ENCODE assay signal across 31 cellular contexts in the genomic region with DNA sequence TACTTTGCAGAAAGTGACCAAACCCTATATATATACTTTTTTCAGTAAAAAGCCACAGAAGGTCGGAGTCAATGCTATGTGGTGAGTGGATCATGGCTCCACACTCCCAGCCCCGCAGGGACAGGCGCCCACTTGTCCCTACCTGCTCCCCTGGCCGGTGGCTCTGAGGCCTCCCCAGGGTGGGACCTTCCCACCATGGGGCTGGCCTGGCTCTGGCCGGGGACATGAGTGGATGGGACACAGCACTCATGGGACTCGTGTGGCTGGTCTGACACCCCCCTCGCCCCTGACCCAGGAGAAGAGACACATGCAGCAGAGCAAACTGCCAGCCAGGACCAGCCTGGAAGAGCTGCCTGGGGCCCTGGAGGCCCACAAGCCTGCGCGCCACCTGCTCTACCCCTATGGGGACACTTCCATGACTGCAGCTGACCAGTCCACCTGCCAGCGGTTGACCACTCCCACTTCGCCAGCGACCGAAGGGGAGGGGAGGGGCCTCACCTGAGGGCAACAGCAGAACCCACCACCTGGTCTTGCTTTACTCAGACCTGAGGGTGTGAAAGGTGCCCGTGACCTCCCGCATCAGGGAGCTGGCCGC. TPM values are rescaled to one million over a fixed set of nuclear protein-coding genes. Genes with fewer than 3 reads are reported as not detected.
DNase-seq lines count a peak whose midpoint lies in the region; ATAC-seq and TF ChIP-seq lines count a peak whose summit lies in the region.
"Had no signal": no experiment of that assay in that cellular context is flagged by ENCODE, and none has a peak within 500 bp of the region (broad histone marks: within the 10 kb centered on the region; RNA-seq: fewer than 3 reads in every experiment).

No MANE protein-coding gene starts in this region.

- no peaks in the 10 kb centered on the region for H3K9me3 ChIP-seq in colonic mucosa
- H3K9me3 ChIP-seq in BE2C = no peaks in the 10 kb centered on the region
- H3K9me3 ChIP-seq in HAP-1 = no peaks in the 10 kb centered on the region
- H3K9me3 ChIP-seq: breast epithelium, gastrocnemius medialis, lower lobe of right lung, thoracic aorta, vagina had no signal

- H3K4me3 Mint-ChIP-seq in natural killer cell treated with Interleukin-12 subunit alpha and Interleukin-12 subunit beta and Interleukin-15 and Interleukin-18, amount 100 ng/mL, for 72 hours = no peak overlapping the region
- no peak overlapping the region for H3K4me3 Mint-ChIP-seq in natural killer cell
- peak overlapping the region; percentile 49 for H3K4me3 Mint-ChIP-seq in nephron progenitor cell
- H3K4me3 Mint-ChIP-seq: activated naive CD4-positive, alpha-beta T cell treated with anti-CD3 and anti-CD28 coated beads, Interleukin-2, amount 10 ng/mL, durations not matched to agents 7 days and 5 days; HFFc6 had no signal

- H3K4me3 ChIP-seq in colonic mucosa (no peak overlapping the region), BE2C (ENCODE audit: low read depth, low read length) (no peak overlapping the region), HAP-1 (no peak overlapping the region)
- H3K4me3 ChIP-seq: breast epithelium, gastrocnemius medialis, lower lobe of right lung, thoracic aorta, vagina had no signal

- H3K27ac Mint-ChIP-seq in natural killer cell treated with Interleukin-12 subunit alpha and Interleukin-12 subunit beta and Interleukin-15 and Interleukin-18, amount 100 ng/mL, for 72 hours = no peak overlapping the region
- H3K27ac Mint-ChIP-seq in natural killer cell = no peak overlapping the region
- H3K27ac Mint-ChIP-seq in nephron progenitor cell = no peak overlapping the region
- H3K27ac Mint-ChIP-seq: activated CD8-positive, alpha-beta T cell treated with anti-CD3 and anti-CD28 coated beads for 36 hours; activated naive CD4-positive, alpha-beta T cell treated with anti-CD3 and anti-CD28 coated beads, Interleukin-2, amount 10 ng/mL, durations not matched to agents 7 days and 5 days; activated T-cell treated with anti-CD3 and anti-CD28 coated beads, Interleukin-2, amount 50 U/mL, for 72 hours; CD4-positive, CD25-positive, alpha-beta regulatory T cell; HFFc6; stimulated activated naive B cell treated with anti-CD40 and anti-IgM and Interleukin-4, amounts not matched to agents 10 μg/mL and 1 μg/mL and 100 μg/mL, for 72 hours had no signal

- no peaks in the 10 kb centered on the region for H3K9me3 Mint-ChIP-seq in natural killer cell treated with Interleukin-12 subunit alpha and Interleukin-12 subunit beta and Interleukin-15 and Interleukin-18, amount 100 ng/mL, for 72 hours
- H3K9me3 Mint-ChIP-seq in natural killer cell (peaks cover 0 to 2% of the 10 kb centered on the region in 2 donors), nephron progenitor cell (peaks cover 15% of the 10 kb centered on the region)

- ATAC-seq in natural killer cell treated with Interleukin-12 subunit alpha and Interleukin-12 subunit beta and Interleukin-15 and Interleukin-18, amount 100 ng/mL, for 72 hours = no peak
- ATAC-seq in natural killer cell (no peak), GM18870 (IDR thresholded peaks at IDR 0.05; ENCODE audit: unreplicated experiment) (no peak), HG03280 (IDR thresholded peaks at IDR 0.05; ENCODE audit: unreplicated experiment) (no peak)
- ATAC-seq: activated CD8-positive, alpha-beta T cell treated with anti-CD3 and anti-CD28 coated beads for 36 hours; activated T-cell treated with anti-CD3 and anti-CD28 coated beads, Interleukin-2, amount 50 U/mL, for 72 hours; gastrocnemius medialis; lower lobe of right lung; stimulated activated naive B cell treated with anti-CD40 and anti-IgM and Interleukin-4, amounts not matched to agents 10 μg/mL and 1 μg/mL and 100 μg/mL, for 72 hours had no signal

- intact Hi-C loops in natural killer cell (cut with micrococcal nuclease) = loop anchor here (5.0 kb wide), 1 partner anchor 40 kb away; no protein-coding TSS in a partner anchor
- intact Hi-C loops in colonic mucosa (cut with DNase I) = loop anchor here (5.0 kb wide), 1 partner anchor 50 kb away; no protein-coding TSS in a partner anchor

- H3K4me1 ChIP-seq in colonic mucosa (no peaks in the 10 kb centered on the region), BE2C (no peaks in the 10 kb centered on the region), HAP-1 (no peaks in the 10 kb centered on the region)
- H3K4me1 ChIP-seq: breast epithelium, lower lobe of right lung had no signal

- H3K4me1 Mint-ChIP-seq in natural killer cell treated with Interleukin-12 subunit alpha and Interleukin-12 subunit beta and Interleukin-15 and Interleukin-18, amount 100 ng/mL, for 72 hours (ENCODE audit: low read depth in 2 of 2) = peaks cover 0 to 3% of the 10 kb centered on the region in 2 donors
- H3K4me1 Mint-ChIP-seq in natural killer cell = no peaks in the 10 kb centered on the region
- H3K4me1 Mint-ChIP-seq in nephron progenitor cell = peaks cover 27% of the 10 kb centered on the region

- in situ Hi-C loops in HAP-1 (cut with MboI; ENCODE audit: low sequenced_read_pairs) = no loop called here

- H3K27me3 Mint-ChIP-seq in natural killer cell treated with Interleukin-12 subunit alpha and Interleukin-12 subunit beta and Interleukin-15 and Interleukin-18, amount 100 ng/mL, for 72 hours = peaks cover 0 to under 1% of the 10 kb centered on the region in 2 donors
- H3K27me3 Mint-ChIP-seq in natural killer cell (ENCODE audit: low read depth in 2 of 2) = no peaks in the 10 kb centered on the region
- H3K27me3 Mint-ChIP-seq in nephron progenitor cell (ENCODE audit: low read depth, poor library complexity) = no peaks in the 10 kb centered on the region
- H3K27me3 Mint-ChIP-seq: activated CD8-positive, alpha-beta T cell treated with anti-CD3 and anti-CD28 coated beads for 36 hours; stimulated activated naive B cell treated with anti-CD40 and anti-IgM and Interleukin-4, amounts not matched to agents 10 μg/mL and 1 μg/mL and 100 μg/mL, for 72 hours had no signal

- no peak overlapping the region for H3K27ac ChIP-seq in colonic mucosa
- H3K27ac ChIP-seq: breast epithelium, gastrocnemius medialis, lower lobe of right lung, thoracic aorta had no signal

- H3K36me3 ChIP-seq in colonic mucosa (no peaks in the 10 kb centered on the region), BE2C (no peaks in the 10 kb centered on the region), HAP-1 (replicated peaks) (no peaks in the 10 kb centered on the region)
- H3K36me3 ChIP-seq: breast epithelium, gastrocnemius medialis, lower lobe of right lung, thoracic aorta, vagina had no signal

- no peak overlapping the region for H3K9ac ChIP-seq in colonic mucosa (ENCODE audit: low read depth in 2 of 2, low read length in 2 of 2)

- H3K27me3 ChIP-seq in colonic mucosa (no peaks in the 10 kb centered on the region), BE2C (no peaks in the 10 kb centered on the region), HAP-1 (ENCODE audit: low read depth) (no peaks in the 10 kb centered on the region)
- H3K27me3 ChIP-seq: breast epithelium, gastrocnemius medialis, vagina had no signal

- no peaks in the 10 kb centered on the region for H3K36me3 Mint-ChIP-seq in natural killer cell treated with Interleukin-12 subunit alpha and Interleukin-12 subunit beta and Interleukin-15 and Interleukin-18, amount 100 ng/mL, for 72 hours
- no peaks in the 10 kb centered on the region for H3K36me3 Mint-ChIP-seq in natural killer cell
- H3K36me3 Mint-ChIP-seq in nephron progenitor cell (ENCODE audit: low read depth) = peaks cover 31% of the 10 kb centered on the region
- H3K36me3 Mint-ChIP-seq: activated naive CD4-positive, alpha-beta T cell treated with anti-CD3 and anti-CD28 coated beads, Interleukin-2, amount 10 ng/mL, durations not matched to agents 7 days and 5 days; CD4-positive, CD25-positive, alpha-beta regulatory T cell had no signal

- no peak for TF ChIP-seq CTCF in natural killer cell (IDR thresholded peaks at IDR 0.05)
- TF ChIP-seq CTCF in colonic mucosa (IDR thresholded peaks at IDR 0.05) = no peak
- no peak for TF ChIP-seq CTCF in nephron progenitor cell (IDR thresholded peaks at IDR 0.05)
- no peak for TF ChIP-seq CTCF in BE2C (IDR thresholded peaks at IDR 0.05; ENCODE audit: low read depth, low read length)

- peak; percentile 61 for DNase-seq in natural killer cell treated with Interleukin-12 subunit alpha and Interleukin-12 subunit beta and Interleukin-15 and Interleukin-18, amount 100 ng/mL, for 72 hours (ENCODE audit: low spot score)
- DNase-seq in natural killer cell (no peak), colonic mucosa (peak; percentile 17), nephron progenitor cell (no peak), BE2C (no peak), HAP-1 (ENCODE audit: low spot score in 2 of 2) (no peak)
- DNase-seq: activated CD8-positive, alpha-beta T cell treated with anti-CD3 and anti-CD28 coated beads for 36 hours; activated naive CD4-positive, alpha-beta T cell treated with anti-CD3 and anti-CD28 coated beads, Interleukin-2, amount 10 ng/mL, durations not matched to agents 7 days and 5 days; activated T-cell treated with anti-CD3 and anti-CD28 coated beads, Interleukin-2, amount 50 U/mL, for 72 hours; amniotic stem cell; CD4-positive, CD25-positive, alpha-beta regulatory T cell; DMS 273 treated with DMSO at 0.1 percent for 48 hours; gastrocnemius medialis; HFFc6; hippocampal formation; KBM-7; lower lobe of right lung; MM.1S; NCI-H1417; NCI-H2107; NCI-H446 treated with DMSO at 0.1 percent for 48 hours; occipital lobe; SIG-M5; stimulated activated CD4-positive, alpha-beta T cell treated with anti-CD3 and anti-CD28 coated beads, Interleukin-4, amount 100 ng/mL, for 1 hour; stimulated activated naive B cell treated with anti-CD40 and anti-IgM and Interleukin-4, amounts not matched to agents 10 μg/mL and 1 μg/mL and 100 μg/mL, for 72 hours; SW 1271 had no signal

RNA-seq across cellular contexts. Expression of a gene that starts 2.2 kb away (rescaled TPM):
- total RNA-seq in natural killer cell treated with Interleukin-12 subunit alpha and Interleukin-12 subunit beta and Interleukin-15 and Interleukin-18, amount 100 ng/mL, for 72 hours = 1 to 10 TPM in 1 of 2 donors, not detected in 1; 5.0 TPM
- total RNA-seq in natural killer cell (1 to 10 TPM in 2 of 3 donors, under 1 TPM in 1; 0.18 to 4.0 (median 2.7) TPM), colonic mucosa (1 to 10 TPM; 6.2 to 6.9 TPM)
- polyA plus RNA-seq in BE2C (2012; ENCODE audit: insufficient read depth, insufficient read length, low read depth) = 29.5 TPM

RNA-seq across cellular contexts. Expression of a gene that starts 26.7 kb away (rescaled TPM):
- total RNA-seq in natural killer cell treated with Interleukin-12 subunit alpha and Interleukin-12 subunit beta and Interleukin-15 and Interleukin-18, amount 100 ng/mL, for 72 hours = not detected
- total RNA-seq in natural killer cell = under 1 TPM in 1 of 3 donors, not detected in 2; 0.34 TPM
- 1 to 10 TPM in 1 of 2 donors, under 1 TPM in 1; 0.45 to 4.2 TPM for total RNA-seq in colonic mucosa
- 3.1 TPM for polyA plus RNA-seq in BE2C (2012; ENCODE audit: insufficient read depth, insufficient read length, low read depth)
- total RNA-seq: CD4-positive, CD25-positive, alpha-beta regulatory T cell; occipital lobe; vagina had no signal

RNA-seq across cellular contexts. Expression of a gene that starts 46.5 kb away (rescaled TPM):
- total RNA-seq in natural killer cell treated with Interleukin-12 subunit alpha and Interleukin-12 subunit beta and Interleukin-15 and Interleukin-18, amount 100 ng/mL, for 72 hours = 10 to 100 TPM; 32.6 to 54.4 TPM
- total RNA-seq in natural killer cell (10 to 100 TPM; 59.9 to 82.2 (median 62.7) TPM), colonic mucosa (100 to 1,000 TPM in 1 of 2 donors, 10 to 100 TPM in 1; 78.2 to 142 TPM)
- polyA plus RNA-seq in BE2C (2012; ENCODE audit: insufficient read depth, insufficient read length, low read depth) = 84.6 TPM

Comparison
In these comparisons a context has a peak if more than half of its experiments do, and no peak if none do; other contexts are left out.
1. DNase-seq: peak in natural killer cell treated with Interleukin-12 subunit alpha and Interleukin-12 subunit beta and Interleukin-15 and Interleukin-18, amount 100 ng/mL, for 72 hours (single experiment) and colonic mucosa (single experiment); none in natural killer cell (single experiment), nephron progenitor cell (single experiment), BE2C (single experiment) and HAP-1 (0 of 2).